ENCODE assay signal across 8 cellular contexts in genomic region chr7:149716007-149716931, GRCh38. TPM values are rescaled to one million over a fixed set of nuclear protein-coding genes. Genes with fewer than 3 reads are reported as not detected.
DNase-seq lines count a peak whose midpoint lies in the region; ATAC-seq and TF ChIP-seq lines count a peak whose summit lies in the region.

No MANE protein-coding gene starts in this region.

- peak overlapping the region; percentile 25 to 44 for H3K27ac ChIP-seq in esophagus (ENCODE audit: low read depth in 2 of 2, low read length in 1 of 2)

- H3K9me3 ChIP-seq in esophagus (ENCODE audit: control insufficient read depth in 2 of 2, insufficient read depth in 1 of 2, low read depth in 1 of 2, low read length in 1 of 2), result no peaks in the 10 kb centered on the region

- peaks cover 8% of the 10 kb centered on the region for H3K9me3 Mint-ChIP-seq in progenitor cell of endocrine pancreas (ENCODE audit: low read depth)

- 62 to 69% methylated on average over 11 of the region's 11 CpGs for WGBS in esophagus, 2 donors

- H3K36me3 ChIP-seq in esophagus (ENCODE audit: control insufficient read depth in 2 of 2, insufficient read depth in 2 of 2, low read length in 1 of 2), result peaks cover 0 to 10% of the 10 kb centered on the region in 2 donors

- peak overlapping the region; percentile 59 for H3K27ac Mint-ChIP-seq in progenitor cell of endocrine pancreas

- no peak overlapping the region for H3K4me3 ChIP-seq in esophagus (ENCODE audit: low read depth in 1 of 2, low read length in 2 of 2)

- no peaks in the 10 kb centered on the region for H3K36me3 Mint-ChIP-seq in progenitor cell of endocrine pancreas (ENCODE audit: insufficient read depth)

- TF ChIP-seq CTCF in progenitor cell of endocrine pancreas (IDR thresholded peaks at IDR 0.05; ENCODE audit: unreplicated experiment) (no peak), GM13977 (IDR thresholded peaks at IDR 0.05; ENCODE audit: extremely low read depth, insufficient read depth, missing control alignments) (no peak)

- H3K27me3 ChIP-seq in esophagus (ENCODE audit: control insufficient read depth in 1 of 2, insufficient read depth in 2 of 2, low read length in 2 of 2), result no peaks in the 10 kb centered on the region

- peaks cover 20% of the 10 kb centered on the region for H3K4me1 Mint-ChIP-seq in progenitor cell of endocrine pancreas (ENCODE audit: low read depth)

- in situ Hi-C loops in GM13977 (cut with MboI; ENCODE audit: low pct_unique_long_range_greater_than_20kb, low sequenced_read_pairs, unreplicated experiment), result no loop called here

- peak overlapping the region; percentile 80 for H3K4me3 Mint-ChIP-seq in progenitor cell of endocrine pancreas (ENCODE audit: low read depth)

- DNase-seq in EH (ENCODE audit: low read depth), result peak; percentile 51
- DNase-seq in RKO (ENCODE audit: low spot score), result peak; percentile 30
- no peak for DNase-seq in progenitor cell of endocrine pancreas (ENCODE audit: low spot score, unreplicated experiment)
- DNase-seq in GM13977 (ENCODE audit: low spot score), result no peak

- H3K4me1 ChIP-seq in esophagus (ENCODE audit: control insufficient read depth in 2 of 2, insufficient read depth in 2 of 2, low read length in 1 of 2), result peaks cover 17 to 30% of the 10 kb centered on the region in 2 donors

- no peaks in the 10 kb centered on the region for H3K27me3 Mint-ChIP-seq in progenitor cell of endocrine pancreas

- ATAC-seq in HG02798 (IDR thresholded peaks at IDR 0.05; ENCODE audit: poor library complexity, unreplicated experiment), result no peak
- ATAC-seq in GM18909 (IDR thresholded peaks at IDR 0.05; ENCODE audit: poor library complexity, unreplicated experiment), result no peak
- ATAC-seq in GM19328 (IDR thresholded peaks at IDR 0.05; ENCODE audit: unreplicated experiment), result no peak

RNA-seq across cellular contexts. Expression of gene ZNF467, which starts 57.1 kb away (rescaled TPM):
- polyA plus RNA-seq in esophagus, result 1 to 10 TPM; 2.6 to 2.9 TPM
- 14.8 and 16.1 TPM in 2 replicates for total RNA-seq in progenitor cell of endocrine pancreas

Comparison
In these comparisons a context has a peak if more than half of its experiments do, and no peak if none do; other contexts are left out.
1. DNase-seq: peak in EH (single experiment) and RKO (single experiment); none in progenitor cell of endocrine pancreas (single experiment) and GM13977 (single experiment).